19 cellular contexts compared by ENCODE assay signal in genomic region chr19:41553804-41554203, GRCh38. TPM values are rescaled to one million over a fixed set of nuclear protein-coding genes. Genes with fewer than 3 reads are reported as not detected.
A peak's percentile ranks its signal among the peaks of the same experiment; 100 is the strongest.
DNase-seq lines count a peak whose midpoint lies in the region; ATAC-seq and TF ChIP-seq lines count a peak whose summit lies in the region.
"Had no signal": no experiment of that assay in that cellular context is flagged by ENCODE, and none has a peak within 500 bp of the region (broad histone marks: within the 10 kb centered on the region; RNA-seq: fewer than 3 reads in every experiment).

No MANE protein-coding gene starts in this region.

- CTCF ChIA-PET in activated CD4-positive, alpha-beta T cell treated with anti-CD3 and anti-CD28 coated beads, Interleukin-2, amount 10 ng/mL, durations not matched to agents 7 days and 5 days (lab: Charles Lee) = interaction anchor here (1.0 to 4.0 kb wide), 6 partner anchors 10 to 202 kb away, joined by 3 to 23 read pairs (median 4); no protein-coding TSS in a partner anchor
- CTCF ChIA-PET in HEK293 (lab: Yijun Ruan, JAX) = interaction anchor here (0.6 to 11.5 kb wide), 9 partner anchors 10 to 1113 kb away, joined by 3 to 138 read pairs (median 6); partner anchors contain the start of gene CEACAM21
- CTCF ChIA-PET in activated CD8-positive, alpha-beta T cell treated with anti-CD3 and anti-CD28 coated beads, Interleukin-2, amount 10 ng/mL, durations not matched to agents 7 days and 5 days (lab: Charles Lee) = interaction anchor here (1.0 to 10.5 kb wide), 5 partner anchors 9 to 114 kb away, joined by 3 to 86 read pairs (median 6); partner anchors contain the start of gene DMAC2

- 89 to 92% methylated on average over 4 of the region's 4 CpGs for WGBS in lower leg skin, 2 donors

- no peak for TF ChIP-seq POLR2A in lower leg skin (IDR thresholded peaks at IDR 0.05)

- no peaks in the 10 kb centered on the region for H3K9me3 ChIP-seq in HEK293 (ENCODE audit: control insufficient read depth, insufficient read depth, low read depth, low read length)
- H3K9me3 ChIP-seq: gastrocnemius medialis had no signal

- peak overlapping the region; percentile 91 for H3K4me3 Mint-ChIP-seq in activated CD4-positive, alpha-beta T cell treated with anti-CD3 and anti-CD28 coated beads, Interleukin-2, amount 10 ng/mL, durations not matched to agents 7 days and 5 days
- peak overlapping the region; percentile 86 for H3K4me3 Mint-ChIP-seq in activated CD8-positive, alpha-beta T cell treated with anti-CD3 and anti-CD28 coated beads, Interleukin-2, amount 10 ng/mL, durations not matched to agents 7 days and 5 days
- H3K4me3 Mint-ChIP-seq in naive thymus-derived CD8-positive, alpha-beta T cell = peak overlapping the region; percentile 81 to 100 (median 99)

- no peaks in the 10 kb centered on the region for H3K27me3 Mint-ChIP-seq in activated CD4-positive, alpha-beta T cell treated with anti-CD3 and anti-CD28 coated beads, Interleukin-2, amount 10 ng/mL, durations not matched to agents 7 days and 5 days
- peaks cover 2% of the 10 kb centered on the region for H3K27me3 Mint-ChIP-seq in activated CD8-positive, alpha-beta T cell treated with anti-CD3 and anti-CD28 coated beads, Interleukin-2, amount 10 ng/mL, durations not matched to agents 7 days and 5 days (ENCODE audit: low read depth)
- no peaks in the 10 kb centered on the region for H3K27me3 Mint-ChIP-seq in naive thymus-derived CD8-positive, alpha-beta T cell

- no peaks in the 10 kb centered on the region for H3K36me3 ChIP-seq in HEK293 (ENCODE audit: control insufficient read depth in 2 of 2, insufficient read depth in 1 of 2, low read length in 2 of 2)
- H3K36me3 ChIP-seq: gastrocnemius medialis, left ventricle myocardium inferior, right atrium auricular region had no signal

- H3K4me1 ChIP-seq in HEK293 (ENCODE audit: control insufficient read depth, insufficient read depth, low read length) = peaks cover 9% of the 10 kb centered on the region
- H3K4me1 ChIP-seq: gastrocnemius medialis, right atrium auricular region had no signal

- H3K4me1 Mint-ChIP-seq in activated CD4-positive, alpha-beta T cell treated with anti-CD3 and anti-CD28 coated beads, Interleukin-2, amount 10 ng/mL, durations not matched to agents 7 days and 5 days = peaks cover 69% of the 10 kb centered on the region
- H3K4me1 Mint-ChIP-seq in activated CD8-positive, alpha-beta T cell treated with anti-CD3 and anti-CD28 coated beads, Interleukin-2, amount 10 ng/mL, durations not matched to agents 7 days and 5 days (ENCODE audit: low read depth) = peaks cover 44% of the 10 kb centered on the region
- H3K4me1 Mint-ChIP-seq in naive thymus-derived CD8-positive, alpha-beta T cell = peaks cover 43 to 81% (median 62%) of the 10 kb centered on the region in 4 donors

- intact Hi-C loops in lower leg skin (cut with DNase I; ENCODE audit: low total_unique reads) = no loop called here

- TF ChIP-seq CTCF in HEK293 (tag by site-specific recombination; IDR thresholded peaks at IDR 0.05) (no peak), lower leg skin (IDR thresholded peaks at IDR 0.05) (no peak)

- peaks cover 90% of the 10 kb centered on the region for H3K36me3 Mint-ChIP-seq in activated CD4-positive, alpha-beta T cell treated with anti-CD3 and anti-CD28 coated beads, Interleukin-2, amount 10 ng/mL, durations not matched to agents 7 days and 5 days (ENCODE audit: low read depth)
- peaks cover 77% of the 10 kb centered on the region for H3K36me3 Mint-ChIP-seq in activated CD8-positive, alpha-beta T cell treated with anti-CD3 and anti-CD28 coated beads, Interleukin-2, amount 10 ng/mL, durations not matched to agents 7 days and 5 days (ENCODE audit: low read depth)
- H3K36me3 Mint-ChIP-seq in naive thymus-derived CD8-positive, alpha-beta T cell = peaks cover 28 to 82% (median 55%) of the 10 kb centered on the region in 3 donors

- no peak overlapping the region for H3K4me3 ChIP-seq in HEK293 (ENCODE audit: low read depth, low read length)
- H3K4me3 ChIP-seq in lower leg skin (ENCODE audit: low read depth, poor library complexity, severe bottlenecking) = no peak overlapping the region
- H3K4me3 ChIP-seq: gastrocnemius medialis, left ventricle myocardium inferior, right atrium auricular region had no signal

- H3K9me3 Mint-ChIP-seq in activated CD4-positive, alpha-beta T cell treated with anti-CD3 and anti-CD28 coated beads, Interleukin-2, amount 10 ng/mL, durations not matched to agents 7 days and 5 days = peaks cover 6% of the 10 kb centered on the region
- peaks cover 3% of the 10 kb centered on the region for H3K9me3 Mint-ChIP-seq in activated CD8-positive, alpha-beta T cell treated with anti-CD3 and anti-CD28 coated beads, Interleukin-2, amount 10 ng/mL, durations not matched to agents 7 days and 5 days (ENCODE audit: insufficient read depth)
- no peaks in the 10 kb centered on the region for H3K9me3 Mint-ChIP-seq in naive thymus-derived CD8-positive, alpha-beta T cell

- no peak overlapping the region for H3K27ac ChIP-seq in HEK293 (ENCODE audit: extremely low read depth, low read depth, low read length)
- H3K27ac ChIP-seq: gastrocnemius medialis, right atrium auricular region had no signal

- DNase-seq in activated CD4-positive, alpha-beta T cell treated with anti-CD3 and anti-CD28 coated beads, Interleukin-2, amount 10 ng/mL, durations not matched to agents 7 days and 5 days = no peak
- no peak for DNase-seq in activated CD4-positive, alpha-beta T cell treated with anti-CD3 and anti-CD28 coated beads for 48 hours
- no peak for DNase-seq in activated CD8-positive, alpha-beta T cell treated with anti-CD3 and anti-CD28 coated beads, Interleukin-2, amount 10 ng/mL, durations not matched to agents 7 days and 5 days
- no peak for DNase-seq in naive thymus-derived CD8-positive, alpha-beta T cell
- DNase-seq in lower leg skin (ENCODE audit: low spot score in 2 of 2) (no peak), SHP77 (lab: John Stamatoyannopoulos, UW) (no peak), COLO829 (ENCODE audit: low spot score) (no peak)
- DNase-seq: COR-L47; dermis blood vessel endothelial cell; erythroblast; gastrocnemius medialis; left ventricle myocardium inferior; NCI-H2081 treated with DMSO at 0.1 percent for 48 hours; NCI-H526 treated with DMSO at 0.1 percent for 48 hours; PC-3; stimulated activated CD4-positive, alpha-beta T cell treated with anti-CD3 and anti-CD28 coated beads, Interleukin-15, amount 100 ng/mL, for 24 hours had no signal

- ATAC-seq in activated CD8-positive, alpha-beta T cell treated with anti-CD3 and anti-CD28 coated beads, Interleukin-2, amount 10 ng/mL, durations not matched to agents 7 days and 5 days = no peak
- ATAC-seq in naive thymus-derived CD8-positive, alpha-beta T cell = no peak
- ATAC-seq: gastrocnemius medialis, HepG2, PC-3 had no signal

- POLR2A ChIA-PET in activated CD4-positive, alpha-beta T cell treated with anti-CD3 and anti-CD28 coated beads, Interleukin-2, amount 10 ng/mL, durations not matched to agents 7 days and 5 days (lab: Charles Lee) = interaction anchor here (1.5 kb wide), 1 partner anchor 10 kb away, joined by 8 read pairs; no protein-coding TSS in a partner anchor
- POLR2A ChIA-PET in HEK293 (lab: Yijun Ruan, JAX) = no interaction called here
- POLR2A ChIA-PET in activated CD8-positive, alpha-beta T cell treated with anti-CD3 and anti-CD28 coated beads, Interleukin-2, amount 10 ng/mL, durations not matched to agents 7 days and 5 days (lab: Charles Lee) = interaction anchor here (0.9 to 2.7 kb wide), 4 partner anchors 9 to 1111 kb away, joined by 3 to 7 read pairs (median 4); partner anchors contain the start of gene DMAC2
- POLR2A ChIA-PET in naive thymus-derived CD8-positive, alpha-beta T cell (lab: Charles Lee) = interaction anchor here (1.4 to 23.1 kb wide), 4 partner anchors 12 to 291 kb away, joined by 4 to 562 read pairs (median 44); no protein-coding TSS in a partner anchor

- H3K27ac Mint-ChIP-seq in activated CD4-positive, alpha-beta T cell treated with anti-CD3 and anti-CD28 coated beads, Interleukin-2, amount 10 ng/mL, durations not matched to agents 7 days and 5 days = peak overlapping the region; percentile 96
- H3K27ac Mint-ChIP-seq in activated CD8-positive, alpha-beta T cell treated with anti-CD3 and anti-CD28 coated beads, Interleukin-2, amount 10 ng/mL, durations not matched to agents 7 days and 5 days = peak overlapping the region; percentile 67
- peak overlapping the region; percentile 85 to 100 (median 96) for H3K27ac Mint-ChIP-seq in naive thymus-derived CD8-positive, alpha-beta T cell

TF ChIP-seq in HEK293, 187 proteins besides CTCF, POLR2A, EP300 and RAD21:
- TF ChIP-seq KLF17 (tag by site-specific recombination; IDR thresholded peaks at IDR 0.05) (no peak), SETDB1 (IDR thresholded peaks at IDR 0.05; ENCODE audit: insufficient read length, low read length) (peak; percentile 91), ZNF626 (tag by site-specific recombination; IDR thresholded peaks at IDR 0.05) (0 out of 2 replicates have a peak, but pooled peaks have one; percentile 8)

RNA-seq across cellular contexts. Expression of gene CEACAM21, which starts 22.2 kb away (rescaled TPM):
- total RNA-seq in activated CD4-positive, alpha-beta T cell treated with anti-CD3 and anti-CD28 coated beads, Interleukin-2, amount 10 ng/mL, durations not matched to agents 7 days and 5 days = 10 to 100 TPM; 72.0 to 78.3 TPM
- 10 to 100 TPM; 41.8 to 49.4 TPM for total RNA-seq in activated CD8-positive, alpha-beta T cell treated with anti-CD3 and anti-CD28 coated beads, Interleukin-2, amount 10 ng/mL, durations not matched to agents 7 days and 5 days
- total RNA-seq in naive thymus-derived CD8-positive, alpha-beta T cell = 10 to 100 TPM; 56.7 to 59.1 TPM
- polyA plus RNA-seq in naive thymus-derived CD8-positive, alpha-beta T cell = 10 to 100 TPM; 16.7 to 44.2 (median 19.8) TPM
- under 1 TPM in 1 of 4 donors, not detected in 3; 0.75 TPM for total RNA-seq in lower leg skin
- total RNA-seq: HepG2, PC-3 had no signal

Comparison
In these comparisons a context has a peak if more than half of its experiments do, and no peak if none do; other contexts are left out.
1. RNA of gene CEACAM21, which starts 22.2 kb away (total RNA-seq): 72.0 to 78.3 TPM in activated CD4-positive, alpha-beta T cell treated with anti-CD3 and anti-CD28 coated beads, Interleukin-2, amount 10 ng/mL, durations not matched to agents 7 days and 5 days, 56.7 to 59.1 TPM in naive thymus-derived CD8-positive, alpha-beta T cell and 41.8 to 49.4 TPM in activated CD8-positive, alpha-beta T cell treated with anti-CD3 and anti-CD28 coated beads, Interleukin-2, amount 10 ng/mL, durations not matched to agents 7 days and 5 days; 0.75 TPM in lower leg skin; every median in the first group is over 10 times any median in the second.
2. Peak in every context shown above with its lines, with median percentiles within 50 percentile points of each other: H3K27ac Mint-ChIP-seq and H3K4me3 Mint-ChIP-seq.